ENCODE assay signal across 18 cellular contexts in the genomic region with DNA sequence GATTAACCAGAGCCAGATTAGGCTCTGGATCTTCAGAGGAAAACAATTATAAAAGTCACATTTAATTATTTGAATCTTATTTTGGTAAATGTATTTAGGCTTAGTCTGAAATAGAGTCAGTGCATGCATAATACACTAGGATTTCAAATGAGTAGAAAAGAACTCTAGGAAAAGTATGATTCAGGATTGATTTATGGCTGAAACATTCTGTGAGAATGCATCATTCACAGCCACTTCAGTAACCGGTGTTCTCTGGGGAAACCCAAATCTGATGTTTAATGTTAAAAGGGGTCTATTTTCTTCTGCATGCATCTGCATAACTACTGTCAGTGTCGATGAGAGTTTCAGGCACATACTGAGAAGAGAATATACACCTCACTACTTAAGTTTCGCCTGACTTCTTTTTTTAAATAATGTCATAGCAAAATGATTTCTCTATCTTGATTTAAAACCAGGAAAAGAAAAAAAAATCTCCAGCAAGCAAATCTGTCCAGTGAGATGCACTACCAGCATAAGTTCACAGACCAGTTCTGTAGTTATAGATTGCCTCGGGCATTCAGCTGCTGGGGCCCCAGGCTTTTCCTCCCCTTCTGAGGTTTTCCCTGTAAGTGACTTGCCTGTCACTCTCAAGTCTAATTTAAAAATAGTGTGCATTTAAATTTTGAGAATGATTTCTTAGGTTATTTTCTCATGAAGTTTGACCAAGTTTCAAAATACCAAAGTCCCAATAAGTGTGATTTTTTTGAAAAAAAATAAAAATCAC.
"Had no signal": no experiment of that assay in that cellular context is flagged by ENCODE, and none has a peak within 500 bp of the region (broad histone marks: within the 10 kb centered on the region; RNA-seq: fewer than 3 reads in every experiment).

No MANE protein-coding gene starts in this region.

- DNase-seq: activated CD4-positive, alpha-beta T cell treated with anti-CD3 and anti-CD28 coated beads for 1 hour; activated CD4-positive, alpha-beta T cell treated with anti-CD3 and anti-CD28 coated beads, Interleukin-2, amount 50 U/mL, for 4 hours; activated naive CD4-positive, alpha-beta T cell treated with anti-CD3 and anti-CD28 coated beads, Interleukin-2, amount 10 ng/mL, durations not matched to agents 7 days and 5 days; caudate nucleus; colonic mucosa; hypothalamus; kidney; left ventricle myocardium inferior; mucosa of descending colon; naive thymus-derived CD8-positive, alpha-beta T cell; stimulated activated CD4-positive, alpha-beta T cell treated with anti-CD3 and anti-CD28 coated beads, Interleukin-12 subunit alpha, Interleukin-12 subunit beta, amount 100 ng/mL, for 4 hours; stimulated activated CD4-positive, alpha-beta T cell treated with anti-CD3 and anti-CD28 coated beads, Interleukin-2, amount 100 ng/mL, for 24 hours had no signal

- H3K4me3 ChIP-seq: colonic mucosa, left ventricle myocardium inferior, mucosa of descending colon had no signal

- H3K36me3 Mint-ChIP-seq: activated naive CD4-positive, alpha-beta T cell treated with anti-CD3 and anti-CD28 coated beads, Interleukin-2, amount 10 ng/mL, durations not matched to agents 7 days and 5 days; memory B cell; naive thymus-derived CD8-positive, alpha-beta T cell; stimulated activated effector memory CD8-positive, alpha-beta T cell treated with anti-CD3 and anti-CD28 coated beads, Interleukin-12 subunit alpha, Interleukin-12 subunit beta, amount 100 ng/mL, for 72 hours had no signal

- H3K27me3 ChIP-seq: colonic mucosa, neutrophil had no signal

- H3K27ac ChIP-seq: colonic mucosa, left ventricle myocardium inferior, neutrophil, parathyroid adenoma, VCaP had no signal

- H3K27ac Mint-ChIP-seq: activated naive CD4-positive, alpha-beta T cell treated with anti-CD3 and anti-CD28 coated beads, Interleukin-2, amount 10 ng/mL, durations not matched to agents 7 days and 5 days; memory B cell; naive thymus-derived CD8-positive, alpha-beta T cell; stimulated activated effector memory CD8-positive, alpha-beta T cell treated with anti-CD3 and anti-CD28 coated beads, Interleukin-12 subunit alpha, Interleukin-12 subunit beta, amount 100 ng/mL, for 72 hours had no signal

- H3K36me3 ChIP-seq: colonic mucosa, left ventricle myocardium inferior, neutrophil had no signal

- H3K4me3 Mint-ChIP-seq: activated naive CD4-positive, alpha-beta T cell treated with anti-CD3 and anti-CD28 coated beads, Interleukin-2, amount 10 ng/mL, durations not matched to agents 7 days and 5 days; memory B cell; naive thymus-derived CD8-positive, alpha-beta T cell; stimulated activated effector memory CD8-positive, alpha-beta T cell treated with anti-CD3 and anti-CD28 coated beads, Interleukin-12 subunit alpha, Interleukin-12 subunit beta, amount 100 ng/mL, for 72 hours had no signal

- H3K4me1 Mint-ChIP-seq: activated naive CD4-positive, alpha-beta T cell treated with anti-CD3 and anti-CD28 coated beads, Interleukin-2, amount 10 ng/mL, durations not matched to agents 7 days and 5 days; memory B cell; naive thymus-derived CD8-positive, alpha-beta T cell; stimulated activated effector memory CD8-positive, alpha-beta T cell treated with anti-CD3 and anti-CD28 coated beads, Interleukin-12 subunit alpha, Interleukin-12 subunit beta, amount 100 ng/mL, for 72 hours had no signal

- H3K9me3 ChIP-seq: colonic mucosa, left ventricle myocardium inferior, mucosa of descending colon, neutrophil had no signal

- H3K27me3 Mint-ChIP-seq: activated naive CD4-positive, alpha-beta T cell treated with anti-CD3 and anti-CD28 coated beads, Interleukin-2, amount 10 ng/mL, durations not matched to agents 7 days and 5 days; memory B cell had no signal

- H3K9me3 Mint-ChIP-seq: activated naive CD4-positive, alpha-beta T cell treated with anti-CD3 and anti-CD28 coated beads, Interleukin-2, amount 10 ng/mL, durations not matched to agents 7 days and 5 days; memory B cell; stimulated activated effector memory CD8-positive, alpha-beta T cell treated with anti-CD3 and anti-CD28 coated beads, Interleukin-12 subunit alpha, Interleukin-12 subunit beta, amount 100 ng/mL, for 72 hours had no signal

- ATAC-seq: esophagus mucosa; mucosa of descending colon; naive thymus-derived CD8-positive, alpha-beta T cell; stimulated activated effector memory CD8-positive, alpha-beta T cell treated with anti-CD3 and anti-CD28 coated beads, Interleukin-12 subunit alpha, Interleukin-12 subunit beta, amount 100 ng/mL, for 72 hours had no signal

- H3K4me1 ChIP-seq: colonic mucosa, left ventricle myocardium inferior, parathyroid adenoma had no signal
